In genomic region chr1:117732956-117733355, GRCh38 we compare ENCODE assay signal across 27 cellular contexts.
"Had no signal": no experiment of that assay in that cellular context is flagged by ENCODE, and none has a peak within 500 bp of the region (broad histone marks: within the 10 kb centered on the region; RNA-seq: fewer than 3 reads in every experiment).

No MANE protein-coding gene starts in this region.

- FAIRE-seq: endothelial cell of umbilical vein, kidney, urothelium cell line had no signal

- H3K4me3 Mint-ChIP-seq: dendritic cell treated with granulocyte-macrophage colony-stimulating factor and Interleukin-4, amounts not matched to agents 40 ng/mL and 50 ng/mL, for 4 days; naive thymus-derived CD4-positive, alpha-beta T cell; nephron; neural progenitor cell; stimulated activated naive B cell treated with anti-CD40 and anti-IgM and Interleukin-4, amounts not matched to agents 10 μg/mL and 1 μg/mL and 100 μg/mL, for 72 hours; stimulated activated naive CD8-positive, alpha-beta T cell treated with anti-CD3 and anti-CD28 coated beads, Interleukin-15, Interleukin-2, amounts not matched to agents 100 ng/mL and 50 ng/mL, for 24 hours had no signal

- H3K36me3 Mint-ChIP-seq: neural progenitor cell; stimulated activated naive B cell treated with anti-CD40 and anti-IgM and Interleukin-4, amounts not matched to agents 10 μg/mL and 1 μg/mL and 100 μg/mL, for 72 hours had no signal

- ATAC-seq: foreskin keratinocyte; gastroesophageal sphincter; heart left ventricle; left lung; naive thymus-derived CD4-positive, alpha-beta T cell; psoas muscle; right cardiac atrium; stimulated activated naive B cell treated with anti-CD40 and anti-IgM and Interleukin-4, amounts not matched to agents 10 μg/mL and 1 μg/mL and 100 μg/mL, for 72 hours had no signal

- H3K27me3 ChIP-seq: colonic mucosa, esophagus muscularis mucosa, gastroesophageal sphincter, heart left ventricle, hepatocyte, left lung, neural progenitor cell, ovary, sigmoid colon, tibial nerve, upper lobe of left lung had no signal

- H3K9me3 ChIP-seq: colonic mucosa, ovary had no signal

- H3K9ac ChIP-seq: neural progenitor cell had no signal

- H3K27ac ChIP-seq: colonic mucosa, esophagus muscularis mucosa, foreskin keratinocyte, gastroesophageal sphincter, heart left ventricle, hepatocyte, left lung, neural progenitor cell, ovary, psoas muscle, sigmoid colon, thoracic aorta, tibial nerve, upper lobe of left lung had no signal

- H2AFZ ChIP-seq: hepatocyte, neural progenitor cell had no signal

- DNase-seq: colonic mucosa; effector CD8-positive, alpha-beta T cell; foreskin keratinocyte; heart left ventricle; kidney; left lung; midbrain; naive thymus-derived CD4-positive, alpha-beta T cell; nucleus accumbens; ovary; psoas muscle; right cardiac atrium; sigmoid colon; stimulated activated CD4-positive, alpha-beta T cell treated with anti-CD3 and anti-CD28 coated beads, Interleukin-4, amount 100 ng/mL, for 4 hours; stimulated activated naive B cell treated with anti-CD40 and anti-IgM and Interleukin-4, amounts not matched to agents 10 μg/mL and 1 μg/mL and 100 μg/mL, for 72 hours; upper lobe of left lung had no signal

- H3K27me3 Mint-ChIP-seq: stimulated activated naive B cell treated with anti-CD40 and anti-IgM and Interleukin-4, amounts not matched to agents 10 μg/mL and 1 μg/mL and 100 μg/mL, for 72 hours; stimulated activated naive CD8-positive, alpha-beta T cell treated with anti-CD3 and anti-CD28 coated beads, Interleukin-15, Interleukin-2, amounts not matched to agents 100 ng/mL and 50 ng/mL, for 24 hours had no signal

- H3K4me3 ChIP-seq: colonic mucosa, esophagus muscularis mucosa, gastroesophageal sphincter, heart left ventricle, hepatocyte, left lung, neural progenitor cell, ovary, psoas muscle, sigmoid colon, thoracic aorta, tibial nerve, upper lobe of left lung had no signal

- H3K79me2 ChIP-seq: hepatocyte had no signal

- H3K27ac Mint-ChIP-seq: dendritic cell treated with granulocyte-macrophage colony-stimulating factor and Interleukin-4, amounts not matched to agents 40 ng/mL and 50 ng/mL, for 4 days; nephron; neural progenitor cell; stimulated activated naive B cell treated with anti-CD40 and anti-IgM and Interleukin-4, amounts not matched to agents 10 μg/mL and 1 μg/mL and 100 μg/mL, for 72 hours; stimulated activated naive CD8-positive, alpha-beta T cell treated with anti-CD3 and anti-CD28 coated beads, Interleukin-15, Interleukin-2, amounts not matched to agents 100 ng/mL and 50 ng/mL, for 24 hours had no signal

- H3K36me3 ChIP-seq: colonic mucosa, esophagus muscularis mucosa, gastroesophageal sphincter, heart left ventricle, left lung, neural progenitor cell, ovary, sigmoid colon, thoracic aorta, tibial nerve, upper lobe of left lung had no signal

- H3K4me1 ChIP-seq: colonic mucosa, foreskin keratinocyte had no signal

- H3K4me2 ChIP-seq: hepatocyte, neural progenitor cell had no signal
